8 cellular contexts compared by ENCODE assay signal in genomic region chr12:82357845-82358199, GRCh38. TPM values are rescaled to one million over a fixed set of nuclear protein-coding genes. Genes with fewer than 3 reads are reported as not detected.
DNase-seq lines count a peak whose midpoint lies in the region; ATAC-seq, FAIRE-seq and TF ChIP-seq lines count a peak whose summit lies in the region.

No MANE protein-coding gene starts in this region.

- peak; percentile 5; the same call in 2 of the 3 replicates for ATAC-seq in K562

- no peak for TF ChIP-seq RAD21 in K562 (CRISPR knock-in tag; conservative IDR thresholded peaks at IDR 0.05 in 1 of 2, IDR thresholded peaks at IDR 0.05 in 1 of 2)

- no peak for TF ChIP-seq EP300 in K562 (IDR thresholded peaks at IDR 0.05; ENCODE audit: low read length)

- H3K27me3 ChIP-seq in K562 (ENCODE audit: control insufficient read depth in 2 of 2, insufficient read depth in 2 of 2, low read length in 2 of 2): no peaks in the 10 kb centered on the region

- H3K9me3 ChIP-seq in K562 (replicated peaks; ENCODE audit: control insufficient read depth, insufficient read depth, low read depth, low read length) (no peaks in the 10 kb centered on the region), mesodermal cell (ENCODE audit: control insufficient read depth, low read length) (no peaks in the 10 kb centered on the region)

- no peak for TF ChIP-seq CTCF in 22Rv1 (IDR thresholded peaks at IDR 0.05)
- no peak for TF ChIP-seq CTCF in K562 (IDR thresholded peaks at IDR 0.05 in 2 of 3, conservative IDR thresholded peaks at IDR 0.05 in 1 of 3; ENCODE audit: insufficient read depth in 2 of 3, low read depth in 1 of 3, low read length in 3 of 3)

- peak; percentile 2 for DNase-seq in HK-2 (ENCODE audit: unreplicated experiment)
- peak in 3 of 4 experiments; percentile 20 to 23 (median 21) for DNase-seq in K562 (ENCODE audit: extremely low read depth in 1 of 4, low spot score in 3 of 4)
- DNase-seq in HT-29 (ENCODE audit: low spot score): no peak
- DNase-seq in NCI-H2171 (lab: John Stamatoyannopoulos, UW): no peak
- no peak for DNase-seq in activated CD4-positive, CD25-positive, alpha-beta regulatory T cell treated with anti-CD3 and anti-CD28 coated beads, Interleukin-2, amount 50 U/mL, for 72 hours
- no peak for DNase-seq in HTR-8/SVneo (ENCODE audit: insufficient read length, low spot score)

- no peak for FAIRE-seq in K562 (lab: Jason Lieb, UNC)
- no peak for FAIRE-seq in HTR-8/SVneo (lab: Jason Lieb, UNC)

- H3K4me3 ChIP-seq in K562: peak overlapping the region; percentile 95
- peak overlapping the region; percentile 83 for H3K4me3 ChIP-seq in mesodermal cell (ENCODE audit: extremely low read depth, insufficient read depth, low read length, poor library complexity, severe bottlenecking)

- H4K20me1 ChIP-seq in K562 (replicated peaks; ENCODE audit: control insufficient read depth, insufficient read depth, low read length): no peaks in the 10 kb centered on the region; the same call in 1 of the 2 replicates

- H3K4me2 ChIP-seq in K562 (ENCODE audit: insufficient read depth, low read length): peak overlapping the region; percentile 99; the same call in 1 of the 2 replicates

- POLR2A ChIA-PET in K562 (lab: Yijun Ruan, JAX): interaction anchor here (0.9 to 1.3 kb wide), 4 partner anchors 8 to 23 kb away, joined by 3 to 6 read pairs (median 4); no protein-coding TSS in a partner anchor

- peak overlapping the region; percentile 98 to 100 for H3K9ac ChIP-seq in K562 (ENCODE audit: insufficient read depth in 1 of 2, low read depth in 2 of 2, low read length in 2 of 2)

- H3K79me2 ChIP-seq in K562 (ENCODE audit: control insufficient read depth, insufficient read depth, low read length): peaks cover 36% of the 10 kb centered on the region

- in situ Hi-C loops in K562 (cut with MboI): no loop called here

- peaks cover 42% of the 10 kb centered on the region for H3K36me3 ChIP-seq in K562 (ENCODE audit: control insufficient read depth, insufficient read depth, low read length)
- peaks cover 23% of the 10 kb centered on the region for H3K36me3 ChIP-seq in mesodermal cell (ENCODE audit: control insufficient read depth, insufficient read depth, low read length)

- no peak for TF ChIP-seq POLR2A in K562 (conservative IDR thresholded peaks at IDR 0.05)

- intact Hi-C loops in K562 (cut with micrococcal nuclease): no loop called here

- H3K27ac ChIP-seq in 22Rv1 (peak overlapping the region; percentile 84), K562 (ENCODE audit: extremely low read depth, low read depth, low read length) (peak overlapping the region; percentile 100), mesodermal cell (ENCODE audit: low read depth, low read length, severe bottlenecking) (peak overlapping the region; percentile 97)

- 2% methylated on average over 10 of the region's 10 CpGs for WGBS in K562 (ENCODE audit: insufficient coverage, low coverage, missing lambda C conversion rate)
- 0 to 1% methylated on average over 6 to 7 of the region's 10 CpGs for WGBS in mesodermal cell (ENCODE audit: insufficient coverage in 2 of 2), 2 experiments

- H3K9me1 ChIP-seq in K562 (ENCODE audit: control insufficient read depth, insufficient read depth, low read length): no peaks in the 10 kb centered on the region

- peaks cover 0 to 3% of the 10 kb centered on the region in 2 experiments; a peak in 2 of 5 replicates for H3K4me1 ChIP-seq in K562 (replicated peaks in 1 of 2; ENCODE audit: control insufficient read depth in 2 of 2, insufficient read depth in 2 of 2, low read length in 2 of 2)
- H3K4me1 ChIP-seq in mesodermal cell (ENCODE audit: control insufficient read depth, insufficient read depth, low read length, poor library complexity, severe bottlenecking): no peaks in the 10 kb centered on the region

- peak overlapping the region; percentile 100 for H2AFZ ChIP-seq in K562 (ENCODE audit: low read depth, low read length)

- CTCF ChIA-PET in K562 (lab: Yijun Ruan, JAX; ENCODE audit: low intra/inter-chr PET ratio): no interaction called here

- TSS peak; percentile 48 for BruUV-seq in K562 (replicated peaks; lab: Mats Ljungman, UMichigan)

TF ChIP-seq in K562, 482 proteins besides CTCF, POLR2A, EP300 and RAD21:
- TF ChIP-seq CEBPG (CRISPR knock-in tag; IDR thresholded peaks at IDR 0.05): 0 out of 2 replicates have a peak, but pooled peaks have one; percentile 3
- no peak for TF ChIP-seq CEBPG (tag; conservative IDR thresholded peaks at IDR 0.05 in 1 of 2, IDR thresholded peaks at IDR 0.05 in 1 of 2)
- TF ChIP-seq ZNF830 (CRISPR knock-in tag; IDR thresholded peaks at IDR 0.05): 0 out of 2 replicates have a peak, but pooled peaks have one; percentile 33
- no peak for TF ChIP-seq NR2F6 (CRISPR knock-in tag; IDR thresholded peaks at IDR 0.05)

RNA-seq across cellular contexts. Expression of gene CCDC59, which starts 0.4 kb away (rescaled TPM):
- total RNA-seq in K562 (2011; cell fraction: chromatin; rRNA removed; ENCODE audit: low replicate concordance): 14.7 and 48.7 TPM in 2 replicates
- 6.7 and 7.0 TPM in 2 replicates for total RNA-seq in K562 (2011; cell fraction: nucleolus; rRNA removed)
- total RNA-seq in K562 (2011; cell fraction: nucleoplasm; rRNA removed): 15.1 and 21.9 TPM in 2 replicates
- 64.4 and 86.1 TPM in 2 replicates for total RNA-seq in K562 (2014; rRNA removed)
- 119 and 142 TPM in 2 replicates for total RNA-seq in K562 (2014; rRNA removed; fragmentation: Illumina TruSeq; extraction: Trizol)
- total RNA-seq in K562 (2015; rRNA removed; fragmentation: Illumina TruSeq; extraction: Trizol): 127 and 139 TPM in 2 replicates
- total RNA-seq in K562 (2021): 71.2 and 73.6 TPM in 2 replicates
- 28.7 and 34.0 TPM in 2 replicates for polyA plus RNA-seq in K562 (2011; rRNA removed)
- 8.2 and 13.6 TPM in 2 replicates for polyA plus RNA-seq in K562 (2011; cell fraction: cytosol; rRNA removed)
- polyA plus RNA-seq in K562 (2011; cell fraction: nucleus; rRNA removed): 15.2 and 21.6 TPM in 2 replicates
- polyA plus RNA-seq in K562 (2012): 60.7 and 85.4 TPM in 2 replicates
- polyA plus RNA-seq in K562 (2014; fragmentation: Illumina TruSeq; extraction: Trizol): 150 and 186 TPM in 2 replicates
- 100 to 1,000 TPM; 101 to 134 TPM for polyA plus RNA-seq in K562 (2014; fragmentation: Nextera tagmentation; extraction: Ambion mirVana)
- 92.8 and 143 TPM in 2 replicates for polyA plus RNA-seq in K562 (2014; rRNA removed)
- 29.0 and 41.6 TPM in 2 replicates for polyA minus RNA-seq in K562 (2011; rRNA and poly(A)+ RNA removed)
- polyA minus RNA-seq in K562 (2011; cell fraction: cytosol; rRNA and poly(A)+ RNA removed): 11.2 and 23.4 TPM in 2 replicates
- polyA minus RNA-seq in K562 (2011; cell fraction: nucleus; rRNA and poly(A)+ RNA removed): 24.1 and 58.4 TPM in 2 replicates
- polyA plus RNA-seq in mesodermal cell (2013, experiment 1 of 2): 54.6 TPM
- polyA plus RNA-seq in mesodermal cell (2013, experiment 2 of 2): 72.1 TPM
- 29.4 and 40.8 TPM in 2 replicates for total RNA-seq in HT-29 (2014; rRNA removed; shearing (Covaris generic))

RNA-seq across cellular contexts. Expression of gene METTL25, which starts 0.5 kb away (rescaled TPM):
- 1.8 and 3.2 TPM in 2 replicates for total RNA-seq in K562 (2011; cell fraction: chromatin; rRNA removed; ENCODE audit: low replicate concordance)
- 0.67 and 2.1 TPM in 2 replicates for total RNA-seq in K562 (2011; cell fraction: nucleolus; rRNA removed)
- 2.1 and 2.3 TPM in 2 replicates for total RNA-seq in K562 (2011; cell fraction: nucleoplasm; rRNA removed)
- total RNA-seq in K562 (2014; rRNA removed) (0.50 and 1.3 TPM in 2 replicates), K562 (2014; rRNA removed; fragmentation: Illumina TruSeq; extraction: Trizol) (2.2 and 2.3 TPM in 2 replicates), K562 (2015; rRNA removed; fragmentation: Illumina TruSeq; extraction: Trizol) (2.4 and 2.5 TPM in 2 replicates), K562 (2021) (1.9 and 2.8 TPM in 2 replicates)
- polyA plus RNA-seq in K562 (2011; rRNA removed) (1.4 and 2.1 TPM in 2 replicates), K562 (2014; fragmentation: Illumina TruSeq; extraction: Trizol) (0.88 and 1.0 TPM in 2 replicates), K562 (2014; fragmentation: Nextera tagmentation; extraction: Ambion mirVana) (1 to 10 TPM; 1.3 to 1.9 TPM), K562 (2014; rRNA removed) (0.88 and 1.1 TPM in 2 replicates)
- 0.33 and 0.41 TPM in 2 replicates for polyA plus RNA-seq in K562 (2011; cell fraction: cytosol; rRNA removed)
- polyA plus RNA-seq in K562 (2011; cell fraction: nucleus; rRNA removed): 1.4 and 3.0 TPM in 2 replicates
- 1.6 and 2.1 TPM in 2 replicates for polyA plus RNA-seq in K562 (2012)
- polyA minus RNA-seq in K562 (2011; rRNA and poly(A)+ RNA removed): 2.1 and 2.4 TPM in 2 replicates
- polyA minus RNA-seq in K562 (2011; cell fraction: cytosol; rRNA and poly(A)+ RNA removed): 1.0 and 2.0 TPM in 2 replicates
- 1.8 and 2.6 TPM in 2 replicates for polyA minus RNA-seq in K562 (2011; cell fraction: nucleus; rRNA and poly(A)+ RNA removed)
- polyA plus RNA-seq in mesodermal cell (2013, experiment 1 of 2): 4.5 TPM
- polyA plus RNA-seq in mesodermal cell (2013, experiment 2 of 2): 4.9 TPM
- 4.4 and 8.0 TPM in 2 replicates for total RNA-seq in HT-29 (2014; rRNA removed; shearing (Covaris generic))

Comparison
In these comparisons a context has a peak if more than half of its experiments do, and no peak if none do; other contexts are left out.
1. DNase-seq: peak in HK-2 (single experiment) and K562 (3 of 4); none in HT-29 (single experiment), NCI-H2171 (single experiment), activated CD4-positive, CD25-positive, alpha-beta regulatory T cell treated with anti-CD3 and anti-CD28 coated beads, Interleukin-2, amount 50 U/mL, for 72 hours (single experiment) and HTR-8/SVneo (single experiment).
2. Peak in every context shown above with its lines, with median percentiles within 50 percentile points of each other: H3K27ac ChIP-seq.